Comparison of ENCODE assay signal across 14 cellular contexts in the genomic region with DNA sequence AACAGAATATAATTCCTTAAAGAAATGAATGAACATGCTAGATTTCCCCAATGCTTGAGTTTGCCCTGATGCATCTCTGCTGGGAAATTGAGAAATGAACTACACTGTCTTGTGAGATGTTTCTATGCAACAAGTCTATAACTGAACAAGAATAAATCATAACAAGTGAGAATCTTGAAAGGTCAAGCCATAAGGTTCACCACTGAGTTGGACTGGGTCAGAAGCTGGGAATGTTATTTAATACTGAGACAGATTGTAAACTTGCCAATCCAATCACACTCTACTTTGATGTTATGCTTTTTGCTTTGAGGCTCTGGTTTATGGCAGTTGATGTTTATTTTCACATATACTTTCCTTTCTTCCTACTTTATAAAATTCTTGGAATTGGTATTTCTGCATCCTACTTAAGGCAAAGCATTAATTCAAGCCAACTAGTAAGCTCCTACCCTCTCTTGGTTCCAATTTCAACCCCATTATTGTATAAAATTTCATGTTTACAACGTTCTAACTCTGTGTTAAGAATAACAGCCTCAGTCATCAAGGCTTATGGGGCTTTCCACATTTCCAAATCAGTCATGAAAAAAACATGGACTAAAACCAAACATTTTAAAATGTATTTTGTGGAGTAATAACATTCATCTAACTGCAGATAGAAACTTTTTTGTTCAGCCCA.
"Had no signal": no experiment of that assay in that cellular context is flagged by ENCODE, and none has a peak within 500 bp of the region (broad histone marks: within the 10 kb centered on the region; RNA-seq: fewer than 3 reads in every experiment).

No MANE protein-coding gene starts in this region.

- ATAC-seq: activated T-cell treated with anti-CD3 and anti-CD28 coated beads, Interleukin-2, amount 50 U/mL, for 72 hours; foreskin keratinocyte; left lung; stimulated activated naive CD8-positive, alpha-beta T cell treated with anti-CD3 and anti-CD28 coated beads, Interleukin-15, Interleukin-2, amounts not matched to agents 100 U/mL and 50 U/mL, for 24 hours had no signal

- DNase-seq: activated CD4-positive, alpha-beta T cell treated with anti-CD3 and anti-CD28 coated beads, Interleukin-2, amount 50 U/mL, for 4 hours; activated effector memory CD4-positive, alpha-beta T cell treated with anti-CD3 and anti-CD28 coated beads, Interleukin-2, amount 50 U/mL, for 16 hours; activated naive CD4-positive, alpha-beta T cell treated with anti-CD3 and anti-CD28 coated beads, Interleukin-2, amount 50 U/mL, for 16 hours; activated T-cell treated with anti-CD3 and anti-CD28 coated beads, Interleukin-2, amount 50 U/mL, for 72 hours; adrenal gland; effector memory CD4-positive, alpha-beta T cell; foreskin keratinocyte; hypothalamus; kidney; left lung; retina; stimulated activated CD4-positive, alpha-beta T cell treated with anti-CD3 and anti-CD28 coated beads, Interleukin-2, amount 100 ng/mL, for 24 hours; stimulated activated naive CD8-positive, alpha-beta T cell treated with anti-CD3 and anti-CD28 coated beads, Interleukin-15, Interleukin-2, amounts not matched to agents 100 U/mL and 50 U/mL, for 24 hours; transverse colon had no signal
